8 cellular contexts compared by ENCODE assay signal in genomic region chr1:27528701-27529637, GRCh38. TPM values are rescaled to one million over a fixed set of nuclear protein-coding genes. Genes with fewer than 3 reads are reported as not detected.
DNase-seq lines count a peak whose midpoint lies in the region; ATAC-seq and FAIRE-seq lines count a peak whose summit lies in the region.

No MANE protein-coding gene starts in this region.

- H3K36me3 ChIP-seq in SJCRH30, result peaks cover 13% of the 10 kb centered on the region
- H3K36me3 ChIP-seq in esophagus (ENCODE audit: control insufficient read depth in 2 of 2, insufficient read depth in 2 of 2, low read length in 1 of 2), result peaks cover 0 to 17% of the 10 kb centered on the region in 2 donors

- no peaks in the 10 kb centered on the region for H3K27me3 Mint-ChIP-seq in activated T-cell treated with anti-CD3 and anti-CD28 coated beads, Interleukin-2, amount 50 U/mL, for 72 hours (ENCODE audit: low read depth)
- H3K27me3 Mint-ChIP-seq in naive B cell, result no peaks in the 10 kb centered on the region

- peaks cover 56% of the 10 kb centered on the region for H3K4me1 Mint-ChIP-seq in activated T-cell treated with anti-CD3 and anti-CD28 coated beads, Interleukin-2, amount 50 U/mL, for 72 hours (ENCODE audit: low read depth)
- peaks cover 45 to 53% (median 45%) of the 10 kb centered on the region in 3 donors for H3K4me1 Mint-ChIP-seq in naive B cell

- ATAC-seq in activated T-cell treated with anti-CD3 and anti-CD28 coated beads, Interleukin-2, amount 50 U/mL, for 72 hours (replicated peaks in 1 of 2), result no peak
- no peak for ATAC-seq in naive B cell (ENCODE audit: low read depth in 2 of 2)
- ATAC-seq in HG03135 (IDR thresholded peaks at IDR 0.05; ENCODE audit: unreplicated experiment), result no peak

- H3K27ac Mint-ChIP-seq in activated T-cell treated with anti-CD3 and anti-CD28 coated beads, Interleukin-2, amount 50 U/mL, for 72 hours, result no peak overlapping the region
- peak overlapping the region; percentile 78 to 97 (median 93) for H3K27ac Mint-ChIP-seq in naive B cell

- FAIRE-seq in HTR-8/SVneo (lab: Jason Lieb, UNC), result no peak

- H3K4me3 ChIP-seq in SJCRH30 (peak overlapping the region; percentile 60), esophagus (ENCODE audit: low read depth in 1 of 2, low read length in 2 of 2) (peak overlapping the region in 1 of 2 donors; percentile 24)

- no peaks in the 10 kb centered on the region for H3K9me3 Mint-ChIP-seq in activated T-cell treated with anti-CD3 and anti-CD28 coated beads, Interleukin-2, amount 50 U/mL, for 72 hours
- H3K9me3 Mint-ChIP-seq in naive B cell, result no peaks in the 10 kb centered on the region

- peak overlapping the region; percentile 47 to 80 for H3K4me3 Mint-ChIP-seq in activated T-cell treated with anti-CD3 and anti-CD28 coated beads, Interleukin-2, amount 50 U/mL, for 72 hours
- H3K4me3 Mint-ChIP-seq in naive B cell, result peak overlapping the region; percentile 46 to 89 (median 83)

- WGBS in esophagus, 2 donors, result 16 to 21% methylated on average over 18 of the region's 18 CpGs

- H3K27ac ChIP-seq in SJCRH30, result peak overlapping the region; percentile 4
- peak overlapping the region; percentile 97 to 100 for H3K27ac ChIP-seq in esophagus (ENCODE audit: low read depth in 2 of 2, low read length in 1 of 2)

- DNase-seq in activated T-cell treated with anti-CD3 and anti-CD28 coated beads, Interleukin-2, amount 50 U/mL, for 72 hours, result no peak
- DNase-seq in activated T-cell treated with anti-CD3 and anti-CD28 coated beads, Interleukin-2, amount 50 U/mL, for 48 hours, result no peak
- DNase-seq in SJCRH30, result peak; percentile 76 to 84
- DNase-seq in naive B cell, result no peak
- no peak for DNase-seq in HTR-8/SVneo (ENCODE audit: insufficient read length, low spot score)
- DNase-seq in SKM-1 treated with dmso at 0.1 percent for 144 hours (lab: John Stamatoyannopoulos, UW; ENCODE audit: unreplicated experiment), result no peak

- H3K27me3 ChIP-seq in SJCRH30 (no peaks in the 10 kb centered on the region), esophagus (ENCODE audit: control insufficient read depth in 1 of 2, insufficient read depth in 2 of 2, low read length in 2 of 2) (no peaks in the 10 kb centered on the region)

- H3K4me1 ChIP-seq in SJCRH30, result peaks cover 37% of the 10 kb centered on the region
- peaks cover 10 to 50% of the 10 kb centered on the region in 2 donors for H3K4me1 ChIP-seq in esophagus (ENCODE audit: control insufficient read depth in 2 of 2, insufficient read depth in 2 of 2, low read length in 1 of 2)

- peaks cover 0 to 2% of the 10 kb centered on the region in 2 donors for H3K36me3 Mint-ChIP-seq in activated T-cell treated with anti-CD3 and anti-CD28 coated beads, Interleukin-2, amount 50 U/mL, for 72 hours (ENCODE audit: insufficient read depth in 2 of 2)
- no peaks in the 10 kb centered on the region for H3K36me3 Mint-ChIP-seq in naive B cell

- no peaks in the 10 kb centered on the region for H3K9me3 ChIP-seq in SJCRH30 (replicated peaks)
- no peaks in the 10 kb centered on the region for H3K9me3 ChIP-seq in esophagus (ENCODE audit: control insufficient read depth in 2 of 2, insufficient read depth in 1 of 2, low read depth in 1 of 2, low read length in 1 of 2)

RNA-seq across cellular contexts. Expression of gene WASF2, which starts 39.0 kb away (rescaled TPM):
- 100 to 1,000 TPM; 146 to 197 TPM for total RNA-seq in activated T-cell treated with anti-CD3 and anti-CD28 coated beads, Interleukin-2, amount 50 U/mL, for 72 hours
- total RNA-seq in SJCRH30 (2014; rRNA removed; shearing (Covaris generic)), result 38.2 and 43.6 TPM in 2 replicates
- polyA plus RNA-seq in esophagus, result 10 to 100 TPM; 47.8 TPM
- polyA plus RNA-seq in naive B cell (ENCODE audit: low read depth in 6 of 6), result 100 to 1,000 TPM in 2 of 6 donors, 10 to 100 TPM in 4; 33.1 to 121 (median 83.3) TPM

Comparison
In these comparisons a context has a peak if more than half of its experiments do, and no peak if none do; other contexts are left out.
1. DNase-seq: peak in SJCRH30 (2 of 2); none in activated T-cell treated with anti-CD3 and anti-CD28 coated beads, Interleukin-2, amount 50 U/mL, for 72 hours (0 of 2), activated T-cell treated with anti-CD3 and anti-CD28 coated beads, Interleukin-2, amount 50 U/mL, for 48 hours (0 of 2), naive B cell (single experiment), HTR-8/SVneo (single experiment) and SKM-1 treated with dmso at 0.1 percent for 144 hours (single experiment).